Comparison of ENCODE assay signal across 2 cellular contexts in the genomic region with DNA sequence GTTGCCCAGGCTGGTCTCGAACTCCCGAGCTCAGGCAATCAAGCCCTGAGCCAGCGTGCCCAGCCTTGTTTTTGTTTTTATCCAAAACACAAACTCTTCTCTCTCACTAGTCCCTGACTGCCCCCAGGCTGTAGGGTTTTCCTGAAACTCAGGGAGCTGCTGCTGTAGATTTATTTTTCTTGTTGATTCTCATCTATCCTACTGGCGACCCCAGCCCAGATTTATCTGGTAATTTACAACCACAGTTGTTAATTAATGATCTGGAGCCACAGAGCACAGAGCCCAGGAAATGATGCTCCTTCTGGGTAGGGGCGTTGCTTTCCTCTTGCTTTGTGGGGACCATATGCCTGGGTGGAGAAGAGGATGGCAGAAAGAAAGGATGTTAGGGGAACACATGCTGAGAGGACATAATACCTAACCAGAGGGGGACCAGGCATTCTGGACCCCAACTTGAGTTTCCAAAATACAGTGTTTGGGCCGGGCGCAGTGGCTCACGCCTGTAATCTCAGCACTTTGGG.
TF ChIP-seq lines count a peak whose summit lies in the region.

No MANE protein-coding gene starts in this region.

TF ChIP-seq in SK-N-SH, 30 proteins besides CTCF, POLR2A, EP300 and RAD21 (continued from another document):
- TF ChIP-seq, protein P1, sequence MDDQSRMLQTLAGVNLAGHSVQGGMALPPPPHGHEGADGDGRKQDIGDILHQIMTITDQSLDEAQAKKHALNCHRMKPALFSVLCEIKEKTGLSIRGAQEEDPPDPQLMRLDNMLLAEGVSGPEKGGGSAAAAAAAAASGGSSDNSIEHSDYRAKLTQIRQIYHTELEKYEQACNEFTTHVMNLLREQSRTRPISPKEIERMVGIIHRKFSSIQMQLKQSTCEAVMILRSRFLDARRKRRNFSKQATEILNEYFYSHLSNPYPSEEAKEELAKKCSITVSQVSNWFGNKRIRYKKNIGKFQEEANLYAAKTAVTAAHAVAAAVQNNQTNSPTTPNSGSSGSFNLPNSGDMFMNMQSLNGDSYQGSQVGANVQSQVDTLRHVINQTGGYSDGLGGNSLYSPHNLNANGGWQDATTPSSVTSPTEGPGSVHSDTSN (IDR thresholded peaks at IDR 0.05): no peak
- TF ChIP-seq SIN3A (IDR thresholded peaks at IDR 0.05; ENCODE audit: borderline replicate concordance, low read depth, low read length): no peak
- no peak for TF ChIP-seq GATA2 (CRISPR knock-in tag; IDR thresholded peaks at IDR 0.05)
- no peak for TF ChIP-seq FOXJ3 (CRISPR knock-in tag; IDR thresholded peaks at IDR 0.05)
- TF ChIP-seq ELF1 (IDR thresholded peaks at IDR 0.05): no peak

TF ChIP-seq in SK-N-SH treated with all-trans-retinoic acid at 6 μM for 48 hours, 23 proteins besides CTCF, POLR2A, EP300 and RAD21 (continued from another document):
- TF ChIP-seq, protein P2, sequence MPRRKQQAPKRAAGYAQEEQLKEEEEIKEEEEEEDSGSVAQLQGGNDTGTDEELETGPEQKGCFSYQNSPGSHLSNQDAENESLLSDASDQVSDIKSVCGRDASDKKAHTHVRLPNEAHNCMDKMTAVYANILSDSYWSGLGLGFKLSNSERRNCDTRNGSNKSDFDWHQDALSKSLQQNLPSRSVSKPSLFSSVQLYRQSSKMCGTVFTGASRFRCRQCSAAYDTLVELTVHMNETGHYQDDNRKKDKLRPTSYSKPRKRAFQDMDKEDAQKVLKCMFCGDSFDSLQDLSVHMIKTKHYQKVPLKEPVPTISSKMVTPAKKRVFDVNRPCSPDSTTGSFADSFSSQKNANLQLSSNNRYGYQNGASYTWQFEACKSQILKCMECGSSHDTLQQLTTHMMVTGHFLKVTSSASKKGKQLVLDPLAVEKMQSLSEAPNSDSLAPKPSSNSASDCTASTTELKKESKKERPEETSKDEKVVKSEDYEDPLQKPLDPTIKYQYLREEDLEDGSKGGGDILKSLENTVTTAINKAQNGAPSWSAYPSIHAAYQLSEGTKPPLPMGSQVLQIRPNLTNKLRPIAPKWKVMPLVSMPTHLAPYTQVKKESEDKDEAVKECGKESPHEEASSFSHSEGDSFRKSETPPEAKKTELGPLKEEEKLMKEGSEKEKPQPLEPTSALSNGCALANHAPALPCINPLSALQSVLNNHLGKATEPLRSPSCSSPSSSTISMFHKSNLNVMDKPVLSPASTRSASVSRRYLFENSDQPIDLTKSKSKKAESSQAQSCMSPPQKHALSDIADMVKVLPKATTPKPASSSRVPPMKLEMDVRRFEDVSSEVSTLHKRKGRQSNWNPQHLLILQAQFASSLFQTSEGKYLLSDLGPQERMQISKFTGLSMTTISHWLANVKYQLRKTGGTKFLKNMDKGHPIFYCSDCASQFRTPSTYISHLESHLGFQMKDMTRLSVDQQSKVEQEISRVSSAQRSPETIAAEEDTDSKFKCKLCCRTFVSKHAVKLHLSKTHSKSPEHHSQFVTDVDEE (CRISPR knock-in tag; IDR thresholded peaks at IDR 0.05): no peak
- no peak for TF ChIP-seq PPARA (CRISPR knock-in tag; IDR thresholded peaks at IDR 0.05; ENCODE audit: borderline replicate concordance)
- TF ChIP-seq GLIS3 (CRISPR knock-in tag; IDR thresholded peaks at IDR 0.05): no peak
- no peak for TF ChIP-seq ZFP3 (CRISPR knock-in tag; IDR thresholded peaks at IDR 0.05)
- TF ChIP-seq OSR1 (CRISPR knock-in tag; IDR thresholded peaks at IDR 0.05): no peak
- TF ChIP-seq ISL1 (CRISPR knock-in tag; IDR thresholded peaks at IDR 0.05): no peak
- no peak for TF ChIP-seq ZC3H10 (CRISPR knock-in tag; IDR thresholded peaks at IDR 0.05)
